ENCODE assay signal across 10 cellular contexts in genomic region chr1:161198206-161198876, GRCh38. TPM values are rescaled to one million over a fixed set of nuclear protein-coding genes. Genes with fewer than 3 reads are reported as not detected.
DNase-seq lines count a peak whose midpoint lies in the region; ATAC-seq and TF ChIP-seq lines count a peak whose summit lies in the region.
"Had no signal": no experiment of that assay in that cellular context is flagged by ENCODE, and none has a peak within 500 bp of the region (broad histone marks: within the 10 kb centered on the region; RNA-seq: fewer than 3 reads in every experiment).

No MANE protein-coding gene starts in this region.

- POLR2A ChIA-PET in MCF 10A (lab: Yijun Ruan, JAX), result interaction anchor here (0.6 to 2.9 kb wide), 13 partner anchors 12 to 568 kb away, joined by 3 to 11 read pairs (median 4); partner anchors contain the start of genes DEDD, FCER1G and TOMM40L

- TF ChIP-seq EP300 in tibial nerve (IDR thresholded peaks at IDR 0.05), result no peak

- peak; percentile 13 for DNase-seq in NCI-H748 (lab: John Stamatoyannopoulos, UW; ENCODE audit: unreplicated experiment)
- DNase-seq in NCI-H748 treated with DMSO at 0.1 percent for 48 hours (lab: John Stamatoyannopoulos, UW), result no peak
- peak; percentile 81 for DNase-seq in MCF 10A (ENCODE audit: unreplicated experiment)
- DNase-seq in tibial nerve (ENCODE audit: low spot score in 2 of 2), result no peak
- no peak for DNase-seq in GM10266 (ENCODE audit: extremely low spot score)
- no peak for DNase-seq in activated CD8-positive, alpha-beta memory T cell treated with anti-CD3 and anti-CD28 coated beads, Interleukin-2, amount 10 ng/mL, durations not matched to agents 7 days and 5 days
- no peak for DNase-seq in GOT3 (lab: John Stamatoyannopoulos, UW)
- DNase-seq: DND-41 had no signal

- TF ChIP-seq CTCF in MCF 10A (IDR thresholded peaks at IDR 0.05; ENCODE audit: unreplicated experiment) (no peak), tibial nerve (IDR thresholded peaks at IDR 0.05) (peak in 1 of 5 experiments; percentile 4), GM10266 (IDR thresholded peaks at IDR 0.05; ENCODE audit: control insufficient read depth, insufficient read depth, low read depth, missing control alignments) (no peak)

- peak overlapping the region; percentile 11 for H3K4me3 Mint-ChIP-seq in MCF 10A (ENCODE audit: unreplicated experiment)
- no peak overlapping the region for H3K4me3 Mint-ChIP-seq in activated CD8-positive, alpha-beta memory T cell treated with anti-CD3 and anti-CD28 coated beads, Interleukin-2, amount 10 ng/mL, durations not matched to agents 7 days and 5 days

- no peaks in the 10 kb centered on the region for H3K36me3 ChIP-seq in tibial nerve

- peaks cover 7 to 90% (median 75%) of the 10 kb centered on the region in 4 donors for H3K4me1 ChIP-seq in tibial nerve

- 13 to 38% methylated on average over 11 to 12 of the region's 20 CpGs for WGBS in tibial nerve, 2 donors

- BruUV-seq in MCF 10A (replicated peaks; lab: Mats Ljungman, UMichigan), result no TSS peak

- no peak for TF ChIP-seq POLR2A in tibial nerve (IDR thresholded peaks at IDR 0.05)

- H3K36me3 Mint-ChIP-seq in MCF 10A (ENCODE audit: insufficient read depth, unreplicated experiment), result peaks cover 9% of the 10 kb centered on the region
- peaks cover 4% of the 10 kb centered on the region for H3K36me3 Mint-ChIP-seq in activated CD8-positive, alpha-beta memory T cell treated with anti-CD3 and anti-CD28 coated beads, Interleukin-2, amount 10 ng/mL, durations not matched to agents 7 days and 5 days

- no peaks in the 10 kb centered on the region for H3K27me3 ChIP-seq in layer of hippocampus (ENCODE audit: control insufficient read depth, insufficient read depth, low read length)
- H3K27me3 ChIP-seq in tibial nerve, result no peaks in the 10 kb centered on the region

- no peak overlapping the region for H3K27ac Mint-ChIP-seq in MCF 10A (ENCODE audit: low read depth, unreplicated experiment)
- no peak overlapping the region for H3K27ac Mint-ChIP-seq in activated CD8-positive, alpha-beta memory T cell treated with anti-CD3 and anti-CD28 coated beads, Interleukin-2, amount 10 ng/mL, durations not matched to agents 7 days and 5 days

- no peaks in the 10 kb centered on the region for H3K27me3 Mint-ChIP-seq in MCF 10A (ENCODE audit: insufficient read depth, unreplicated experiment)
- H3K27me3 Mint-ChIP-seq in activated CD8-positive, alpha-beta memory T cell treated with anti-CD3 and anti-CD28 coated beads, Interleukin-2, amount 10 ng/mL, durations not matched to agents 7 days and 5 days, result no peaks in the 10 kb centered on the region

- CTCF ChIA-PET in MCF 10A (lab: Yijun Ruan, JAX), result interaction anchor here (0.5 to 4.1 kb wide), 17 partner anchors 10 to 188 kb away, joined by 3 to 28 read pairs (median 4); partner anchors contain the start of genes PPOX and TOMM40L
- CTCF ChIA-PET in activated CD8-positive, alpha-beta memory T cell treated with anti-CD3 and anti-CD28 coated beads, Interleukin-2, amount 10 ng/mL, durations not matched to agents 7 days and 5 days (lab: Charles Lee), result interaction anchor here (0.9 to 2.3 kb wide), 5 partner anchors 17 to 183 kb away, joined by 3 to 6 read pairs (median 3); partner anchors contain the start of genes PPOX and TOMM40L

- no peaks in the 10 kb centered on the region for H3K9me3 Mint-ChIP-seq in MCF 10A (ENCODE audit: unreplicated experiment)
- no peaks in the 10 kb centered on the region for H3K9me3 Mint-ChIP-seq in activated CD8-positive, alpha-beta memory T cell treated with anti-CD3 and anti-CD28 coated beads, Interleukin-2, amount 10 ng/mL, durations not matched to agents 7 days and 5 days (ENCODE audit: low read depth)

- no peak for ATAC-seq in activated CD8-positive, alpha-beta memory T cell treated with anti-CD3 and anti-CD28 coated beads, Interleukin-2, amount 10 ng/mL, durations not matched to agents 7 days and 5 days

- H3K4me1 Mint-ChIP-seq in MCF 10A (ENCODE audit: insufficient read depth, unreplicated experiment), result peaks cover 45% of the 10 kb centered on the region
- H3K4me1 Mint-ChIP-seq in activated CD8-positive, alpha-beta memory T cell treated with anti-CD3 and anti-CD28 coated beads, Interleukin-2, amount 10 ng/mL, durations not matched to agents 7 days and 5 days, result peaks cover 54% of the 10 kb centered on the region

- H3K27ac ChIP-seq in layer of hippocampus (ENCODE audit: low read depth, low read length) (peak overlapping the region; percentile 96), tibial nerve (peak overlapping the region; percentile 95 to 98 (median 96))

- no peaks in the 10 kb centered on the region for H3K9me3 ChIP-seq in tibial nerve

- peak overlapping the region; percentile 10 to 50 (median 30) for H3K4me3 ChIP-seq in tibial nerve

- intact Hi-C loops in MCF 10A (cut with micrococcal nuclease), result no loop called here

RNA-seq across cellular contexts. Expression of gene ADAMTS4, which starts 0.5 kb away (rescaled TPM):
- total RNA-seq in MCF 10A (2022), result not detected in 2 replicates
- total RNA-seq in tibial nerve, result 10 to 100 TPM in 3 of 4 donors, 1 to 10 TPM in 1; 9.0 to 54.9 (median 19.5) TPM
- total RNA-seq in activated CD8-positive, alpha-beta memory T cell treated with anti-CD3 and anti-CD28 coated beads, Interleukin-2, amount 10 ng/mL, durations not matched to agents 7 days and 5 days, result under 1 TPM; 0.30 to 0.38 TPM

RNA-seq across cellular contexts. Expression of gene NDUFS2, which starts 3.8 kb away (rescaled TPM):
- total RNA-seq in MCF 10A (2022) (139 and 149 TPM in 2 replicates), tibial nerve (100 to 1,000 TPM in 2 of 4 donors, 10 to 100 TPM in 2; 73.0 to 118 (median 103) TPM)
- total RNA-seq in activated CD8-positive, alpha-beta memory T cell treated with anti-CD3 and anti-CD28 coated beads, Interleukin-2, amount 10 ng/mL, durations not matched to agents 7 days and 5 days, result 10 to 100 TPM; 69.4 to 83.9 TPM

RNA-seq across cellular contexts. Expression of gene FCER1G, which starts 16.8 kb away (rescaled TPM):
- total RNA-seq in MCF 10A (2022), result 1.0 and 2.1 TPM in 2 replicates
- total RNA-seq in tibial nerve, result 100 to 1,000 TPM in 1 of 4 donors, 10 to 100 TPM in 3; 40.6 to 190 (median 50.9) TPM
- 1 to 10 TPM; 1.1 to 5.8 TPM for total RNA-seq in activated CD8-positive, alpha-beta memory T cell treated with anti-CD3 and anti-CD28 coated beads, Interleukin-2, amount 10 ng/mL, durations not matched to agents 7 days and 5 days

RNA-seq across cellular contexts. Expression of gene B4GALT3, which starts 21.0 kb away (rescaled TPM):
- total RNA-seq in MCF 10A (2022) (50.0 and 51.7 TPM in 2 replicates), tibial nerve (10 to 100 TPM; 18.8 to 41.4 (median 24.3) TPM)
- total RNA-seq in activated CD8-positive, alpha-beta memory T cell treated with anti-CD3 and anti-CD28 coated beads, Interleukin-2, amount 10 ng/mL, durations not matched to agents 7 days and 5 days, result 10 to 100 TPM; 47.0 to 53.5 TPM

RNA-seq across cellular contexts. Expression of gene APOA2, which starts 25.1 kb away (rescaled TPM):
- total RNA-seq in MCF 10A (2022) (not detected in 2 replicates), tibial nerve (not detected)
- total RNA-seq in activated CD8-positive, alpha-beta memory T cell treated with anti-CD3 and anti-CD28 coated beads, Interleukin-2, amount 10 ng/mL, durations not matched to agents 7 days and 5 days, result not detected
- total RNA-seq: pulmonary artery endothelial cell had no signal

Comparison
In these comparisons a context has a peak if more than half of its experiments do, and no peak if none do; other contexts are left out.
1. DNase-seq: peak in NCI-H748 (single experiment) and MCF 10A (single experiment); none in NCI-H748 treated with DMSO at 0.1 percent for 48 hours (single experiment), tibial nerve (0 of 2), GM10266 (single experiment), activated CD8-positive, alpha-beta memory T cell treated with anti-CD3 and anti-CD28 coated beads, Interleukin-2, amount 10 ng/mL, durations not matched to agents 7 days and 5 days (single experiment) and GOT3 (single experiment).
2. RNA of gene FCER1G, which starts 16.8 kb away (total RNA-seq): 40.6 to 190 TPM in tibial nerve; 1.1 to 5.8 TPM in activated CD8-positive, alpha-beta memory T cell treated with anti-CD3 and anti-CD28 coated beads, Interleukin-2, amount 10 ng/mL, durations not matched to agents 7 days and 5 days and 1.0 to 2.1 TPM in MCF 10A; every median in the first group is over 4 times any median in the second.